Comparison of ENCODE assay signal across 13 cellular contexts in the genomic region with DNA sequence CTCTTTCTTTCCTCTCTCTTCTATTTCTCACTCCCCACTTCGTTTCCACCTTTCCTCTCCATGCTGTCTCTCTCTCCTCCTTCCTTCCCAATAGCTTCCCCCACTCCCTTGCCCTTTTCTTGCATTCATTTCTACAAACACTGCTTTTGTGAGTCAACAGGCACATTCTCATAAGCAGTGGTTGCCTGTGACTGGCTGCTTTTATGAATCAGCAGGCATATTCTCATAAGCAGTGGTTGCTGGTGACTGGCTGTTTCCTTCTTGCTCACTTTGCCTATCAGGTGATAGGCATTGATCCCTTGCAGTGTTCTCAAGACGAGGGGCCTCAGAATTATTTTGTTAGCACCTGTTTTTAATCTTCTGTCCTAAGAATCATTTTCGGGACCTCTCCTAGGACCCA.
DNase-seq lines count a peak whose midpoint lies in the region; ATAC-seq and TF ChIP-seq lines count a peak whose summit lies in the region.
"Had no signal": no experiment of that assay in that cellular context is flagged by ENCODE, and none has a peak within 500 bp of the region (broad histone marks: within the 10 kb centered on the region; RNA-seq: fewer than 3 reads in every experiment).

No MANE protein-coding gene starts in this region.

- TF ChIP-seq CTCF in foreskin keratinocyte (conservative IDR thresholded peaks at IDR 0.05) (no peak), stomach (IDR thresholded peaks at IDR 0.05) (no peak)

- intact Hi-C loops in Right ventricle myocardium inferior (cut with DNase I): no loop called here
- intact Hi-C loops in stomach (cut with DNase I; ENCODE audit: low total_unique reads): no loop called here

- in situ Hi-C loops in ACHN (cut with HindIII; ENCODE audit: low pct_ligation_motif_present, low pct_unique_long_range_greater_than_20kb, low sequenced_read_pairs): no loop called here

- ATAC-seq in GM21717 (IDR thresholded peaks at IDR 0.05; ENCODE audit: unreplicated experiment) (peak; percentile 51), SK-N-SH treated with all-trans-retinoic acid at 6 μM for 48 hours (peak; percentile 81), foreskin keratinocyte (peak; percentile 82), Right ventricle myocardium inferior (no peak)
- ATAC-seq: K562 had no signal

- no peaks in the 10 kb centered on the region for H3K4me1 ChIP-seq in foreskin keratinocyte
- H3K4me1 ChIP-seq in stomach: peaks cover 0 to 10% (median 0%) of the 10 kb centered on the region in 4 donors
- H3K4me1 ChIP-seq: esophagus squamous epithelium, tibial artery had no signal

- H3K27ac ChIP-seq in foreskin keratinocyte (no peak overlapping the region), stomach (no peak overlapping the region)
- H3K27ac ChIP-seq: esophagus squamous epithelium, tibial artery had no signal

- no peak for TF ChIP-seq POLR2A in stomach (IDR thresholded peaks at IDR 0.05)

- H3K9me3 ChIP-seq in stomach: no peaks in the 10 kb centered on the region
- H3K9me3 ChIP-seq: esophagus squamous epithelium, tibial artery had no signal

- no peak overlapping the region for H3K4me3 ChIP-seq in stomach
- H3K4me3 ChIP-seq: esophagus squamous epithelium, K562, tibial artery had no signal

- DNase-seq in ACHN (peak; percentile 35), foreskin keratinocyte (peak; percentile 40 to 71), Right ventricle myocardium inferior (ENCODE audit: missing footprints) (no peak), GM19240 (ENCODE audit: insufficient read length, low spot score) (no peak), stomach (no peak), iPS-NIHi11 (ENCODE audit: low spot score) (no peak)
- DNase-seq: activated naive CD4-positive, alpha-beta T cell treated with Interleukin-2 at 50 U/mL for 16 hours; esophagus squamous epithelium; NCI-H748 treated with DMSO at 0.1 percent for 48 hours; tibial artery had no signal

- WGBS in stomach, 5 donors: 63 to 78% (median 67%) methylated on average over 3 of the region's 3 CpGs

- H3K36me3 ChIP-seq in stomach: no peaks in the 10 kb centered on the region
- H3K36me3 ChIP-seq: esophagus squamous epithelium, tibial artery had no signal

- peaks cover 18% of the 10 kb centered on the region for H3K27me3 ChIP-seq in foreskin keratinocyte
- H3K27me3 ChIP-seq in stomach: no peaks in the 10 kb centered on the region
- H3K27me3 ChIP-seq: tibial artery had no signal

- no peak for TF ChIP-seq EP300 in stomach (IDR thresholded peaks at IDR 0.05)

TF ChIP-seq in SK-N-SH treated with all-trans-retinoic acid at 6 μM for 48 hours, 23 proteins besides CTCF, POLR2A, EP300 and RAD21:
- no peak for TF ChIP-seq ZC3H10 (CRISPR knock-in tag; IDR thresholded peaks at IDR 0.05)
- TF ChIP-seq, protein P1, sequence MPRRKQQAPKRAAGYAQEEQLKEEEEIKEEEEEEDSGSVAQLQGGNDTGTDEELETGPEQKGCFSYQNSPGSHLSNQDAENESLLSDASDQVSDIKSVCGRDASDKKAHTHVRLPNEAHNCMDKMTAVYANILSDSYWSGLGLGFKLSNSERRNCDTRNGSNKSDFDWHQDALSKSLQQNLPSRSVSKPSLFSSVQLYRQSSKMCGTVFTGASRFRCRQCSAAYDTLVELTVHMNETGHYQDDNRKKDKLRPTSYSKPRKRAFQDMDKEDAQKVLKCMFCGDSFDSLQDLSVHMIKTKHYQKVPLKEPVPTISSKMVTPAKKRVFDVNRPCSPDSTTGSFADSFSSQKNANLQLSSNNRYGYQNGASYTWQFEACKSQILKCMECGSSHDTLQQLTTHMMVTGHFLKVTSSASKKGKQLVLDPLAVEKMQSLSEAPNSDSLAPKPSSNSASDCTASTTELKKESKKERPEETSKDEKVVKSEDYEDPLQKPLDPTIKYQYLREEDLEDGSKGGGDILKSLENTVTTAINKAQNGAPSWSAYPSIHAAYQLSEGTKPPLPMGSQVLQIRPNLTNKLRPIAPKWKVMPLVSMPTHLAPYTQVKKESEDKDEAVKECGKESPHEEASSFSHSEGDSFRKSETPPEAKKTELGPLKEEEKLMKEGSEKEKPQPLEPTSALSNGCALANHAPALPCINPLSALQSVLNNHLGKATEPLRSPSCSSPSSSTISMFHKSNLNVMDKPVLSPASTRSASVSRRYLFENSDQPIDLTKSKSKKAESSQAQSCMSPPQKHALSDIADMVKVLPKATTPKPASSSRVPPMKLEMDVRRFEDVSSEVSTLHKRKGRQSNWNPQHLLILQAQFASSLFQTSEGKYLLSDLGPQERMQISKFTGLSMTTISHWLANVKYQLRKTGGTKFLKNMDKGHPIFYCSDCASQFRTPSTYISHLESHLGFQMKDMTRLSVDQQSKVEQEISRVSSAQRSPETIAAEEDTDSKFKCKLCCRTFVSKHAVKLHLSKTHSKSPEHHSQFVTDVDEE (CRISPR knock-in tag; IDR thresholded peaks at IDR 0.05): no peak
- TF ChIP-seq ZNF565 (CRISPR knock-in tag; conservative IDR thresholded peaks at IDR 0.05; ENCODE audit: low read depth): no peak
- no peak for TF ChIP-seq ZFP3 (CRISPR knock-in tag; IDR thresholded peaks at IDR 0.05)
- TF ChIP-seq CSDC2 (CRISPR knock-in tag; IDR thresholded peaks at IDR 0.05): no peak
- TF ChIP-seq ISL1 (CRISPR knock-in tag; IDR thresholded peaks at IDR 0.05): no peak
- no peak for TF ChIP-seq OSR1 (CRISPR knock-in tag; IDR thresholded peaks at IDR 0.05)
- TF ChIP-seq, protein P2, sequence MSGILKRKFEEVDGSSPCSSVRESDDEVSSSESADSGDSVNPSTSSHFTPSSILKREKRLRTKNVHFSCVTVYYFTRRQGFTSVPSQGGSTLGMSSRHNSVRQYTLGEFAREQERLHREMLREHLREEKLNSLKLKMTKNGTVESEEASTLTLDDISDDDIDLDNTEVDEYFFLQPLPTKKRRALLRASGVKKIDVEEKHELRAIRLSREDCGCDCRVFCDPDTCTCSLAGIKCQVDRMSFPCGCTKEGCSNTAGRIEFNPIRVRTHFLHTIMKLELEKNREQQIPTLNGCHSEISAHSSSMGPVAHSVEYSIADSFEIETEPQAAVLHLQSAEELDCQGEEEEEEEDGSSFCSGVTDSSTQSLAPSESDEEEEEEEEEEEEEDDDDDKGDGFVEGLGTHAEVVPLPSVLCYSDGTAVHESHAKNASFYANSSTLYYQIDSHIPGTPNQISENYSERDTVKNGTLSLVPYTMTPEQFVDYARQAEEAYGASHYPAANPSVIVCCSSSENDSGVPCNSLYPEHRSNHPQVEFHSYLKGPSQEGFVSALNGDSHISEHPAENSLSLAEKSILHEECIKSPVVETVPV (CRISPR knock-in tag; IDR thresholded peaks at IDR 0.05): no peak
- no peak for TF ChIP-seq ESRRG (CRISPR knock-in tag; IDR thresholded peaks at IDR 0.05)

Comparison
In these comparisons a context has a peak if more than half of its experiments do, and no peak if none do; other contexts are left out.
1. DNase-seq: peak in ACHN (single experiment) and foreskin keratinocyte (2 of 2); none in Right ventricle myocardium inferior (single experiment), GM19240 (single experiment), stomach (single experiment) and iPS-NIHi11 (single experiment).